ENCODE assay signal across 30 cellular contexts in the genomic region with DNA sequence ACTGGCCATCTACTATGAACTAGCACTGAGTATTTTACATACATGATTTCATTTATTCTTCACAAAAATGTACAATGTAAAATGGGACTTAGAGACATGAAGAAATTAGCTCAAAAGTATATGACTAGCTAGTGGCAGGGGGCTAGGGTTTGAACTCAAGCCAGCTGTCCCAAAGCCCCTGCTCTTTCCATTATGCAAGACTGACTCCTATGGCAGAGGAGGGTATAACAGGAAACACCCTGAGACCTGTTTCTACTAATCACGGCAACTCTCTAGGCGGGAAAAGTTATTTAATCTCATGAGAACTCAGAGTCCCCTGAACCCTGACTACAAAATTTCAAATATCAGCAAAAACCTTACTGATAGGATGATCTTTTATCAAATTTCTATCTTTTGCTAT.
A peak's percentile ranks its signal among the peaks of the same experiment; 100 is the strongest.
DNase-seq lines count a peak whose midpoint lies in the region; ATAC-seq, FAIRE-seq and TF ChIP-seq lines count a peak whose summit lies in the region.
"Had no signal": no experiment of that assay in that cellular context is flagged by ENCODE, and none has a peak within 500 bp of the region (broad histone marks: within the 10 kb centered on the region; RNA-seq: fewer than 3 reads in every experiment).

No MANE protein-coding gene starts in this region.

- no peaks in the 10 kb centered on the region for H3K9me3 ChIP-seq in A673 (ENCODE audit: low read depth, low read length, poor library complexity, severe bottlenecking)
- H3K9me3 ChIP-seq in Panc1 (ENCODE audit: control insufficient read depth, insufficient read depth, low read depth, low read length): no peaks in the 10 kb centered on the region
- H3K9me3 ChIP-seq: body of pancreas, gastrocnemius medialis, ovary had no signal

- no peak overlapping the region for H3K4me3 Mint-ChIP-seq in GM23338
- H3K4me3 Mint-ChIP-seq: activated CD4-positive, alpha-beta T cell treated with anti-CD3 and anti-CD28 coated beads for 36 hours; activated CD8-positive, alpha-beta T cell treated with anti-CD3 and anti-CD28 coated beads for 36 hours; nephron; stimulated activated effector memory CD8-positive, alpha-beta T cell treated with anti-CD3 and anti-CD28 coated beads, Interleukin-12 subunit alpha, Interleukin-12 subunit beta, amount 100 ng/mL, for 72 hours had no signal

- in situ Hi-C loops in Panc1 (cut with HindIII; ENCODE audit: low pct_unique_long_range_greater_than_20kb, low sequenced_read_pairs): no loop called here

- POLR2A ChIA-PET in A673 (lab: Charles Lee; ENCODE audit: low non-redundant PET): no interaction called here
- POLR2A ChIA-PET in Panc1 (lab: Charles Lee): no interaction called here

- H3K36me3 ChIP-seq in A673 (ENCODE audit: insufficient read depth, low read length, poor library complexity, severe bottlenecking): no peaks in the 10 kb centered on the region
- H3K36me3 ChIP-seq in GM23338 (ENCODE audit: insufficient read depth): no peaks in the 10 kb centered on the region
- no peaks in the 10 kb centered on the region for H3K36me3 ChIP-seq in Panc1 (ENCODE audit: control insufficient read depth, insufficient read depth, low read length)
- H3K36me3 ChIP-seq: gastrocnemius medialis, ovary had no signal

- DNase-seq in A673 (ENCODE audit: low spot score) (no peak), GM23338 (ENCODE audit: low spot score) (peak; percentile 45), Panc1 (ENCODE audit: low read depth, low spot score) (no peak), foreskin keratinocyte (no peak), omental fat pad (ENCODE audit: low spot score) (no peak), RCC 7860 (ENCODE audit: low spot score) (no peak), Ammon's horn (ENCODE audit: low spot score) (no peak)
- DNase-seq in activated T-cell treated with anti-CD3 and anti-CD28 coated beads, Interleukin-2, amount 50 U/mL, for 48 hours: no peak
- DNase-seq: ACHN; activated CD4-positive, alpha-beta T cell treated with anti-CD3 and anti-CD28 coated beads for 36 hours; activated CD8-positive, alpha-beta T cell treated with anti-CD3 and anti-CD28 coated beads for 36 hours; activated naive CD4-positive, alpha-beta T cell treated with anti-CD3 and anti-CD28 coated beads, Interleukin-2, amount 50 U/mL, for 16 hours; body of pancreas; dermis blood vessel endothelial cell; DMS153; gastrocnemius medialis; left colon; mammary epithelial cell; NCI-H1417; NCI-H2081; NCI-H446; NCI-H774; ovary; Right ventricle myocardium superior had no signal

- no peaks in the 10 kb centered on the region for H3K4me1 ChIP-seq in A673 (ENCODE audit: insufficient read depth, low read length, poor library complexity, severe bottlenecking)
- H3K4me1 ChIP-seq in GM23338 (ENCODE audit: insufficient read depth): no peaks in the 10 kb centered on the region
- no peaks in the 10 kb centered on the region for H3K4me1 ChIP-seq in Panc1 (ENCODE audit: control insufficient read depth, insufficient read depth, low read length)
- no peaks in the 10 kb centered on the region for H3K4me1 ChIP-seq in foreskin keratinocyte
- H3K4me1 ChIP-seq: body of pancreas, gastrocnemius medialis, tibial nerve had no signal

- no peaks in the 10 kb centered on the region for H3K79me2 ChIP-seq in GM23338 (replicated peaks; ENCODE audit: insufficient read depth)
- H3K79me2 ChIP-seq: hepatocyte had no signal

- H3K27ac Mint-ChIP-seq in GM23338: no peak overlapping the region
- H3K27ac Mint-ChIP-seq: activated CD4-positive, alpha-beta T cell treated with anti-CD3 and anti-CD28 coated beads for 36 hours; activated CD8-positive, alpha-beta T cell treated with anti-CD3 and anti-CD28 coated beads for 36 hours; activated T-helper 2 cell treated with anti-CD3 and anti-CD28 coated beads, Interferon-gamma antibody, Interleukin-2, Interleukin-4, amounts not matched to agents 10 μg/mL and 5 μg/mL and 100 μg/mL, durations not matched to agents 14 hours and 24 hours and 36 hours; nephron; stimulated activated effector memory CD8-positive, alpha-beta T cell treated with anti-CD3 and anti-CD28 coated beads, Interleukin-12 subunit alpha, Interleukin-12 subunit beta, amount 100 ng/mL, for 72 hours had no signal

- no peak overlapping the region for H3K4me3 ChIP-seq in A673 (ENCODE audit: low read depth, low read length, poor library complexity, severe bottlenecking)
- H3K4me3 ChIP-seq in GM23338: no peak overlapping the region
- no peak overlapping the region for H3K4me3 ChIP-seq in Panc1 (ENCODE audit: low read depth in 2 of 2, low read length in 2 of 2)
- H3K4me3 ChIP-seq: body of pancreas, gastrocnemius medialis, hepatocyte, ovary, tibial nerve had no signal

- no peak overlapping the region for H2AFZ ChIP-seq in GM23338
- H2AFZ ChIP-seq: hepatocyte had no signal

- H3K4me1 Mint-ChIP-seq in GM23338: no peaks in the 10 kb centered on the region
- H3K4me1 Mint-ChIP-seq: activated CD4-positive, alpha-beta T cell treated with anti-CD3 and anti-CD28 coated beads for 36 hours; stimulated activated effector memory CD8-positive, alpha-beta T cell treated with anti-CD3 and anti-CD28 coated beads, Interleukin-12 subunit alpha, Interleukin-12 subunit beta, amount 100 ng/mL, for 72 hours had no signal

- H3K9me2 ChIP-seq in GM23338 (ENCODE audit: insufficient read depth): no peaks in the 10 kb centered on the region

- H4K20me1 ChIP-seq in GM23338 (replicated peaks; ENCODE audit: insufficient read depth): no peaks in the 10 kb centered on the region

- no peak overlapping the region for H3K4me2 ChIP-seq in GM23338
- H3K4me2 ChIP-seq: hepatocyte had no signal

- H3K27ac ChIP-seq in A673 (ENCODE audit: low read depth, low read length, poor library complexity, severe bottlenecking): no peak overlapping the region
- no peak overlapping the region for H3K27ac ChIP-seq in GM23338 (ENCODE audit: low read depth)
- no peak overlapping the region for H3K27ac ChIP-seq in Panc1 (ENCODE audit: low read length)
- no peak overlapping the region for H3K27ac ChIP-seq in foreskin keratinocyte
- H3K27ac ChIP-seq: body of pancreas, gastrocnemius medialis, hepatocyte, ovary, tibial nerve had no signal

- CTCF ChIA-PET in A673 (lab: Charles Lee): no interaction called here
- CTCF ChIA-PET in Panc1 (lab: Charles Lee): no interaction called here

- no peaks in the 10 kb centered on the region for H3K27me3 ChIP-seq in A673 (replicated peaks; ENCODE audit: insufficient read depth, low read depth, low read length, poor library complexity)
- no peaks in the 10 kb centered on the region for H3K27me3 ChIP-seq in GM23338 (ENCODE audit: insufficient read depth)
- H3K27me3 ChIP-seq in Panc1 (ENCODE audit: control insufficient read depth, insufficient read depth, low read length): no peaks in the 10 kb centered on the region
- H3K27me3 ChIP-seq in foreskin keratinocyte: no peaks in the 10 kb centered on the region
- H3K27me3 ChIP-seq: body of pancreas, gastrocnemius medialis, hepatocyte, ovary, tibial nerve had no signal

- 0 out of 2 replicates have a peak, but pooled peaks have one; percentile 18 for TF ChIP-seq CTCF in A673 (conservative IDR thresholded peaks at IDR 0.05; ENCODE audit: low read depth, low read length)
- TF ChIP-seq CTCF in GM23338 (conservative IDR thresholded peaks at IDR 0.05; ENCODE audit: low read depth in 2 of 2): peak; percentile 43 to 54
- TF ChIP-seq CTCF in Panc1 (IDR thresholded peaks at IDR 0.05): peak; percentile 11; the same call in 1 of the 2 replicates
- peak; percentile 12 for TF ChIP-seq CTCF in foreskin keratinocyte (conservative IDR thresholded peaks at IDR 0.05)
- TF ChIP-seq CTCF in omental fat pad (IDR thresholded peaks at IDR 0.05): no peak

- H3F3A ChIP-seq in GM23338 (replicated peaks; ENCODE audit: low read depth): no peaks in the 10 kb centered on the region

- ATAC-seq in GM23338 (peak; percentile 41; the same call in 1 of the 3 replicates), Panc1 (no peak), foreskin keratinocyte (no peak), omental fat pad (ENCODE audit: low FRiP score) (no peak)
- ATAC-seq: activated CD4-positive, alpha-beta T cell treated with anti-CD3 and anti-CD28 coated beads for 36 hours; activated CD8-positive, alpha-beta T cell treated with anti-CD3 and anti-CD28 coated beads for 36 hours; body of pancreas; gastrocnemius medialis; left colon; stimulated activated effector memory CD8-positive, alpha-beta T cell treated with anti-CD3 and anti-CD28 coated beads, Interleukin-12 subunit alpha, Interleukin-12 subunit beta, amount 100 ng/mL, for 72 hours had no signal

- no peak for FAIRE-seq in RCC 7860 (lab: Jason Lieb, UNC)
- FAIRE-seq: endometrium had no signal

- H3K27me3 Mint-ChIP-seq in GM23338 (ENCODE audit: insufficient read depth, low read depth, poor library complexity): no peaks in the 10 kb centered on the region
- H3K27me3 Mint-ChIP-seq: activated CD4-positive, alpha-beta T cell treated with anti-CD3 and anti-CD28 coated beads for 36 hours; activated CD8-positive, alpha-beta T cell treated with anti-CD3 and anti-CD28 coated beads for 36 hours had no signal

- no TSS peak for BruUV-seq in A673 (replicated peaks; lab: Mats Ljungman, UMichigan)
- BruUV-seq in Panc1 (replicated peaks; lab: Mats Ljungman, UMichigan): no TSS peak

- intact Hi-C loops in A673 (cut with micrococcal nuclease; ENCODE audit: unreplicated experiment): no loop called here
- intact Hi-C loops in Panc1 (cut with micrococcal nuclease; ENCODE audit: unreplicated experiment): no loop called here

- peaks cover 7% of the 10 kb centered on the region; the same call in 2 of the 3 replicates for H3K9me3 Mint-ChIP-seq in GM23338
- H3K9me3 Mint-ChIP-seq: activated T-helper 2 cell treated with anti-CD3 and anti-CD28 coated beads, Interferon-gamma antibody, Interleukin-2, Interleukin-4, amounts not matched to agents 10 μg/mL and 5 μg/mL and 100 μg/mL, durations not matched to agents 14 hours and 24 hours and 36 hours had no signal

- peaks cover 18% of the 10 kb centered on the region for H3K36me3 Mint-ChIP-seq in GM23338 (ENCODE audit: low read depth)
- H3K36me3 Mint-ChIP-seq: stimulated activated effector memory CD8-positive, alpha-beta T cell treated with anti-CD3 and anti-CD28 coated beads, Interleukin-12 subunit alpha, Interleukin-12 subunit beta, amount 100 ng/mL, for 72 hours had no signal

TF ChIP-seq in GM23338, 12 proteins besides CTCF, POLR2A, EP300 and RAD21 (continues in another document):
- TF ChIP-seq JUNB (IDR thresholded peaks at IDR 0.05; ENCODE audit: unreplicated experiment) (no peak), EZH2phosphoT487 (IDR thresholded peaks at IDR 0.05; ENCODE audit: unreplicated experiment) (no peak), CREB1 (CRISPR knock-in tag; IDR thresholded peaks at IDR 0.05; ENCODE audit: low read depth) (no peak), NANOG (IDR thresholded peaks at IDR 0.05; ENCODE audit: borderline replicate concordance) (no peak), EZH2 (IDR thresholded peaks at IDR 0.05; ENCODE audit: low read depth, unreplicated experiment) (no peak)

Comparison
In these comparisons a context has a peak if more than half of its experiments do, and no peak if none do; other contexts are left out.
1. CTCF ChIP-seq: peak in A673 (single experiment), GM23338 (2 of 2), Panc1 (single experiment) and foreskin keratinocyte (single experiment); none in omental fat pad (0 of 3).